ENCODE assay signal across 20 cellular contexts in the genomic region with DNA sequence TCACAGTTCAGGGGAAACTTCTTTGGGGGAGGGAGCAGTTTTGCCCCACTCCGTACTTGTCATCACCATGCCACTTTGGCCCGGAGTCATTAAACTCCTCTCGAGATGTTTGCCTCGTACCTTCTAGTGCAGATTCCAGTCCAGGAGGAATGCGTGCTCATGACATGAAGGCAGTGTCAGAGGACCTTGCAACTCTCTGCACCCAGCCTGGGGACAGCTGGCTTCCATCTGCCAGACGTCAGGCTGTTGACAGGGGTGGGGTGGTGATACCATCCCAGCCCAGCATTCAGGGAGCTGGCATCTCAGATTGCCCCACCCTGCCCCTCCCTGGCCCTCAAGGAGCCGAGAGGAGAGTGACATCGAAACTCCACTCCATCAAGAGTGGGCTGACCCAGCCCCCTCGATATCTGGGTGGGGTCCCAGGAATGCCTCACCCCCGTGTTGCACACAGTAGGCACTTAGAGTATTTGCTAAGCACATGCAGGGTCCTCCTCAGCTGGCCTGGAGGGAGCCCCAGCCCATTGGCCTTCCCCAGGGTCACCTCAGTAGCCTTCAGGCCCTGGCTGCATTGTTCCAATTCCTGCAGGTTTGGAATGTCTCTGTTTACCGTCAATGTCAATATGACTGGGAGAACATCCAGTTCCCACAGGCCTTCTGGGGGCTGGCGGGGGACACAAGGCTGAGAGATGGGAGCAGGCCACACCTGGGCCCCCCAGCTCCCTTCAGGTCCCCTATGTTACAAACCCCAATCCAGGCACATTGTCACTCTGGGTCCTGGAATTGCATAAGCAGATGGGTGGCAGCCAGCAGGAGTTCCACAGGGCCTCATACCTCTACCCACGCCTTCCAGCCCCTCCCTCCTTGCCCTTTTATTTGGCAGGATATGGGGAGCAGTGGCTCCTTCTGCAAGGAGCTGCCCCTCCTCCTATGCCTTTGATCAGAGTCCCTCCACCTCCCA. TPM values are rescaled to one million over a fixed set of nuclear protein-coding genes. Genes with fewer than 3 reads are reported as not detected.
DNase-seq lines count a peak whose midpoint lies in the region; ATAC-seq, FAIRE-seq and TF ChIP-seq lines count a peak whose summit lies in the region.
"Had no signal": no experiment of that assay in that cellular context is flagged by ENCODE, and none has a peak within 500 bp of the region (broad histone marks: within the 10 kb centered on the region; RNA-seq: fewer than 3 reads in every experiment).

No MANE protein-coding gene starts in this region.

- H3K9ac ChIP-seq in mesendoderm (ENCODE audit: low read length) (no peak overlapping the region), kidney (ENCODE audit: low read length in 2 of 2) (no peak overlapping the region)

- H3K27ac ChIP-seq in RWPE2 (ENCODE audit: poor library complexity, severe bottlenecking) (no peak overlapping the region), mesendoderm (ENCODE audit: low read depth, low read length) (no peak overlapping the region), kidney (ENCODE audit: low read depth in 2 of 2, low read length in 2 of 2) (no peak overlapping the region), OCI-LY7 (ENCODE audit: low read depth, low read length, poor library complexity, severe bottlenecking) (no peak overlapping the region)
- H3K27ac ChIP-seq: neutrophil, vagina had no signal

- TF ChIP-seq CTCF in AG10803 (conservative IDR thresholded peaks at IDR 0.05; ENCODE audit: low read length) (no peak), RWPE2 (IDR thresholded peaks at IDR 0.05; ENCODE audit: poor library complexity, severe bottlenecking) (no peak), kidney (IDR thresholded peaks at IDR 0.05; ENCODE audit: borderline replicate concordance, extremely low read depth, insufficient read depth) (no peak), OCI-LY7 (conservative IDR thresholded peaks at IDR 0.05; ENCODE audit: low read length) (no peak)

- H2AFZ ChIP-seq in OCI-LY7 (ENCODE audit: low read length): no peak overlapping the region

- H3K23ac ChIP-seq in mesendoderm (ENCODE audit: low read length): no peak overlapping the region

- H3K4me1 ChIP-seq in RWPE2 (ENCODE audit: insufficient read depth, poor library complexity, severe bottlenecking): peaks cover 11% of the 10 kb centered on the region
- no peaks in the 10 kb centered on the region for H3K4me1 ChIP-seq in mesendoderm (ENCODE audit: control insufficient read depth, low read depth, low read length)
- no peaks in the 10 kb centered on the region for H3K4me1 ChIP-seq in kidney (ENCODE audit: control insufficient read depth in 1 of 2, insufficient read depth in 1 of 2, low read depth in 1 of 2, low read length in 2 of 2)
- peaks cover 8% of the 10 kb centered on the region for H3K4me1 ChIP-seq in OCI-LY7 (ENCODE audit: insufficient read depth, low read length, poor library complexity, severe bottlenecking)

- peak; percentile 20; the same call in 1 of the 3 replicates for ATAC-seq in RWPE2 (ENCODE audit: low read depth)
- ATAC-seq in Right ventricle myocardium superior (ENCODE audit: poor library complexity): peak; percentile 87
- ATAC-seq in GM21390 (IDR thresholded peaks at IDR 0.05; ENCODE audit: unreplicated experiment): no peak
- ATAC-seq: K562 had no signal

- no peak overlapping the region for H2BK5ac ChIP-seq in mesendoderm (ENCODE audit: low read length)

- no peaks in the 10 kb centered on the region for H3K27me3 ChIP-seq in RWPE2 (ENCODE audit: insufficient read depth, poor library complexity, severe bottlenecking)
- no peaks in the 10 kb centered on the region for H3K27me3 ChIP-seq in mesendoderm (ENCODE audit: insufficient read depth, low read length, poor library complexity)
- H3K27me3 ChIP-seq: vagina had no signal

- H3K56ac ChIP-seq in mesendoderm (ENCODE audit: low read length): peak overlapping the region; percentile 10

- H3K36me3 ChIP-seq in RWPE2 (ENCODE audit: low read depth) (no peaks in the 10 kb centered on the region), mesendoderm (ENCODE audit: control insufficient read depth, insufficient read depth, low read length) (no peaks in the 10 kb centered on the region), kidney (ENCODE audit: control insufficient read depth in 1 of 2, insufficient read depth in 2 of 2, low read length in 2 of 2) (no peaks in the 10 kb centered on the region), OCI-LY7 (ENCODE audit: insufficient read depth, low read length) (no peaks in the 10 kb centered on the region)
- H3K36me3 ChIP-seq: neutrophil, vagina had no signal

- TF ChIP-seq POLR2A in erythroblast (IDR thresholded peaks at IDR 0.05; ENCODE audit: low read length): no peak

- CTCF ChIA-PET in OCI-LY7 (lab: Charles Lee; ENCODE audit: unreplicated experiment): no interaction called here

- H3K79me2 ChIP-seq in mesendoderm (ENCODE audit: control insufficient read depth, insufficient read depth, low read length) (no peaks in the 10 kb centered on the region), OCI-LY7 (ENCODE audit: insufficient read depth, low read depth, low read length) (no peaks in the 10 kb centered on the region)

- POLR2A ChIA-PET in OCI-LY7 (lab: Charles Lee): interaction anchor here (1.3 kb wide), 1 partner anchor 9 kb away, joined by 4 read pairs; no protein-coding TSS in a partner anchor

- no peaks in the 10 kb centered on the region for H4K20me1 ChIP-seq in OCI-LY7 (ENCODE audit: insufficient read depth, low read length)

- no peak overlapping the region for H2AK5ac ChIP-seq in mesendoderm (ENCODE audit: low read length)

- intact Hi-C loops in Right ventricle myocardium superior (cut with DNase I): no loop called here
- intact Hi-C loops in kidney (cut with DNase I): no loop called here
- intact Hi-C loops in OCI-LY7 (cut with micrococcal nuclease; ENCODE audit: unreplicated experiment): no loop called here

- no peak overlapping the region for H2BK120ac ChIP-seq in mesendoderm (ENCODE audit: low read depth, low read length)

- WGBS in mesendoderm (ENCODE audit: extremely low coverage, insufficient coverage, low lambda C conversion rate): no CpG with 5 or more reads among the region's 13 CpGs

- FAIRE-seq in kidney (lab: Jason Lieb, UNC): no peak
- FAIRE-seq: K562 had no signal

- no peak overlapping the region for H4K5ac ChIP-seq in mesendoderm (ENCODE audit: low read length)

- H4K8ac ChIP-seq in mesendoderm (ENCODE audit: low read depth, low read length): no peak overlapping the region

- H2BK15ac ChIP-seq in mesendoderm (replicated peaks; ENCODE audit: low read depth): no peak overlapping the region

- DNase-seq in AG10803 (ENCODE audit: low read depth) (peak; percentile 31), RWPE2 (ENCODE audit: low spot score) (no peak), Right ventricle myocardium superior (peak; percentile 59), mesendoderm (peak; percentile 83), erythroblast (lab: John Stamatoyannopoulos, UW) (no peak), kidney (no peak), OCI-LY7 (ENCODE audit: low spot score) (no peak)
- DNase-seq: ACHN; activated CD4-positive, alpha-beta T cell treated with anti-CD3 and anti-CD28 coated beads, Interleukin-2, amount 50 U/mL, for 1 hour; activated naive CD8-positive, alpha-beta T cell treated with anti-CD3 and anti-CD28 coated beads, Interleukin-2, amount 10 ng/mL, durations not matched to agents 7 days and 5 days; activated T-cell treated with anti-CD3 and anti-CD28 coated beads, Interleukin-2, amount 50 U/mL, for 24 hours; caudate nucleus; GF-D8; NCI-H1417 treated with DMSO at 0.1 percent for 48 hours; NCI-H526 treated with DMSO at 0.1 percent for 48 hours; T-helper 2 cell had no signal

- H3K4me2 ChIP-seq in mesendoderm (ENCODE audit: low read length): no peak overlapping the region
- no peak overlapping the region for H3K4me2 ChIP-seq in OCI-LY7 (ENCODE audit: low read length)

- H3K18ac ChIP-seq in mesendoderm (ENCODE audit: low read length): no peak overlapping the region

- BruUV-seq in OCI-LY7 (replicated peaks; lab: Mats Ljungman, UMichigan): no TSS peak

- H3K79me1 ChIP-seq in mesendoderm (ENCODE audit: low read length): no peaks in the 10 kb centered on the region

- H3K9me2 ChIP-seq in OCI-LY7 (ENCODE audit: insufficient read depth, low read length): no peaks in the 10 kb centered on the region

- no peaks in the 10 kb centered on the region for H3K9me3 ChIP-seq in RWPE2 (ENCODE audit: severe bottlenecking)
- H3K9me3 ChIP-seq in kidney (ENCODE audit: control insufficient read depth in 1 of 2, low read length in 2 of 2): no peaks in the 10 kb centered on the region
- H3K9me3 ChIP-seq in OCI-LY7 (ENCODE audit: low read length): no peaks in the 10 kb centered on the region
- H3K9me3 ChIP-seq: neutrophil, vagina had no signal

- H3K4me3 ChIP-seq in AG10803 (ENCODE audit: low read length) (no peak overlapping the region), RWPE2 (ENCODE audit: severe bottlenecking) (no peak overlapping the region), mesendoderm (ENCODE audit: low read length) (no peak overlapping the region), kidney (ENCODE audit: low read length in 2 of 2) (no peak overlapping the region), OCI-LY7 (ENCODE audit: low read depth, low read length, poor library complexity, severe bottlenecking) (no peak overlapping the region)
- H3K4me3 ChIP-seq: K562, vagina had no signal

- no peak overlapping the region for H3K4ac ChIP-seq in mesendoderm (ENCODE audit: low read depth, low read length)

RNA-seq across cellular contexts. Expression of a gene that starts 21.3 kb away (rescaled TPM):
- total RNA-seq in Right ventricle myocardium superior (81.0 TPM), kidney (25.8 TPM), OCI-LY7 (2022) (not detected in 2 replicates)
- 14.8 TPM for polyA plus RNA-seq in mesendoderm (2013, experiment 1 of 2)
- polyA plus RNA-seq in mesendoderm (2013, experiment 2 of 2): 14.4 TPM
- 14.5 TPM for polyA plus RNA-seq in kidney (ENCODE audit: insufficient read depth, low read depth, low replicate concordance)
- not detected in 2 replicates for total RNA-seq in OCI-LY7 (2014; rRNA removed; shearing (Covaris generic))
- total RNA-seq: activated naive CD8-positive, alpha-beta T cell treated with anti-CD3 and anti-CD28 coated beads, Interleukin-2, amount 10 ng/mL, durations not matched to agents 7 days and 5 days had no signal

Comparison
In these comparisons a context has a peak if more than half of its experiments do, and no peak if none do; other contexts are left out.
1. DNase-seq: peak in AG10803 (single experiment), Right ventricle myocardium superior (single experiment) and mesendoderm (single experiment); none in RWPE2 (single experiment), erythroblast (0 of 2), kidney (single experiment) and OCI-LY7 (single experiment).
2. RNA of a gene that starts 21.3 kb away (total RNA-seq): 81.0 TPM in Right ventricle myocardium superior (single experiment) and 25.8 TPM in kidney (single experiment); not detected in OCI-LY7; every median in the first group is over 10 times any median in the second.